8 cellular contexts compared by ENCODE assay signal in the genomic region with DNA sequence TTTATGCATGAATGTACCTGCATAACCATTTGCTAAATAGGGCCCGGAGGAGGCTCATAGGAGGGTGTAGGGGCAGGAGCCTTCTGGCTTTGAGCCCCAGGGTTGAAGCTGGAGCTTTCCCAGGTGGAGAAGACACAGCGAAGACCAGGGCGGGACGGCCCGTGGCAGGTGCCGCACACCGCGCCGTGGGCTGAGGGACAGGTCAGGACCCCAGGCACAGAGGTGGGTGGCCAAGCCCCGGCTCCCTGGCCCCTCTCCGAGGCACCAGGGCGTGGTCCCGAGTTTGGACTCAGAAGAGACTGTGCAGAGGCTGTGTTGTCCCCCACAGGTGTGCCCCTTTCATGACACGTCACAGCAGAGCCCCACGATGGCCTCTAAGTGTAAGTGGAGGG. TPM values are rescaled to one million over a fixed set of nuclear protein-coding genes. Genes with fewer than 3 reads are reported as not detected.
A peak's percentile ranks its signal among the peaks of the same experiment; 100 is the strongest.
DNase-seq lines count a peak whose midpoint lies in the region; ATAC-seq lines count a peak whose summit lies in the region.

No MANE protein-coding gene starts in this region.

- H3K4me3 Mint-ChIP-seq in activated CD4-positive, alpha-beta memory T cell treated with anti-CD3 and anti-CD28 coated beads, Interleukin-2, amount 10 ng/mL, durations not matched to agents 7 days and 5 days, result no peak overlapping the region

- H3K4me1 ChIP-seq in endocrine pancreas (ENCODE audit: control insufficient read depth, insufficient read depth, low read length), result no peaks in the 10 kb centered on the region

- CTCF ChIA-PET in activated CD4-positive, alpha-beta memory T cell treated with anti-CD3 and anti-CD28 coated beads, Interleukin-2, amount 10 ng/mL, durations not matched to agents 7 days and 5 days (lab: Charles Lee), result interaction anchor here (1.3 kb wide), 1 partner anchor 76 kb away, joined by 3 read pairs; no protein-coding TSS in a partner anchor

- no peaks in the 10 kb centered on the region for H3K27me3 Mint-ChIP-seq in activated CD4-positive, alpha-beta memory T cell treated with anti-CD3 and anti-CD28 coated beads, Interleukin-2, amount 10 ng/mL, durations not matched to agents 7 days and 5 days

- H3K9ac ChIP-seq in endocrine pancreas (ENCODE audit: control insufficient read depth, insufficient read depth, low read length), result peak overlapping the region; percentile 57

- H3K36me3 ChIP-seq in endocrine pancreas (ENCODE audit: control insufficient read depth, insufficient read depth, low read length), result no peaks in the 10 kb centered on the region

- H3K4me3 ChIP-seq in endocrine pancreas (ENCODE audit: control insufficient read depth, insufficient read depth, low read length), result no peak overlapping the region
- peak overlapping the region; percentile 25 for H3K4me3 ChIP-seq in skeletal muscle cell (ENCODE audit: low read depth, low read length)

- ATAC-seq in GM19025 (IDR thresholded peaks at IDR 0.05; ENCODE audit: low read depth, unreplicated experiment) (peak; percentile 3), HG03442 (IDR thresholded peaks at IDR 0.05; ENCODE audit: unreplicated experiment) (peak; percentile 5), left lobe of liver (no peak)

- H3K9me3 ChIP-seq in endocrine pancreas (ENCODE audit: control insufficient read depth, low read length), result no peaks in the 10 kb centered on the region

- POLR2A ChIA-PET in activated CD4-positive, alpha-beta memory T cell treated with anti-CD3 and anti-CD28 coated beads, Interleukin-2, amount 10 ng/mL, durations not matched to agents 7 days and 5 days (lab: Charles Lee), result no interaction called here

- H3K27ac Mint-ChIP-seq in activated CD4-positive, alpha-beta memory T cell treated with anti-CD3 and anti-CD28 coated beads, Interleukin-2, amount 10 ng/mL, durations not matched to agents 7 days and 5 days, result no peak overlapping the region

- no peak for DNase-seq in skeletal muscle cell (ENCODE audit: low read depth)
- DNase-seq in DMS153 treated with DMSO at 0.1 percent for 48 hours (lab: John Stamatoyannopoulos, UW; ENCODE audit: unreplicated experiment), result no peak
- no peak for DNase-seq in SK-N-DZ (ENCODE audit: low spot score)
- no peak for DNase-seq in left lobe of liver (ENCODE audit: low spot score)
- DNase-seq in activated CD4-positive, alpha-beta memory T cell treated with anti-CD3 and anti-CD28 coated beads, Interleukin-2, amount 10 ng/mL, durations not matched to agents 7 days and 5 days, result no peak

- H3K36me3 Mint-ChIP-seq in activated CD4-positive, alpha-beta memory T cell treated with anti-CD3 and anti-CD28 coated beads, Interleukin-2, amount 10 ng/mL, durations not matched to agents 7 days and 5 days (ENCODE audit: low read depth), result no peaks in the 10 kb centered on the region

- peaks cover 15% of the 10 kb centered on the region for H3K4me1 Mint-ChIP-seq in activated CD4-positive, alpha-beta memory T cell treated with anti-CD3 and anti-CD28 coated beads, Interleukin-2, amount 10 ng/mL, durations not matched to agents 7 days and 5 days

- H3K27me3 ChIP-seq in endocrine pancreas (ENCODE audit: control insufficient read depth, insufficient read depth, low read length), result no peaks in the 10 kb centered on the region

- no peaks in the 10 kb centered on the region for H3K9me3 Mint-ChIP-seq in activated CD4-positive, alpha-beta memory T cell treated with anti-CD3 and anti-CD28 coated beads, Interleukin-2, amount 10 ng/mL, durations not matched to agents 7 days and 5 days

RNA-seq across cellular contexts. Expression of a gene that starts 56.5 kb away (rescaled TPM):
- polyA plus RNA-seq in SK-N-DZ (2014; cell fraction: cytosol; rRNA removed), result 12.2 and 18.0 TPM in 2 replicates
- 20.1 and 20.9 TPM in 2 replicates for polyA plus RNA-seq in SK-N-DZ (2014; cell fraction: nucleus; rRNA removed)
- total RNA-seq in left lobe of liver, result 5.8 TPM
- total RNA-seq in activated CD4-positive, alpha-beta memory T cell treated with anti-CD3 and anti-CD28 coated beads, Interleukin-2, amount 10 ng/mL, durations not matched to agents 7 days and 5 days, result 1 to 10 TPM; 5.5 to 6.3 TPM
